7 cellular contexts compared by ENCODE assay signal in genomic region chr20:60003776-60004175, GRCh38.
"Had no signal": no experiment of that assay in that cellular context is flagged by ENCODE, and none has a peak within 500 bp of the region (broad histone marks: within the 10 kb centered on the region; RNA-seq: fewer than 3 reads in every experiment).

No MANE protein-coding gene starts in this region.

- H2AFZ ChIP-seq: GM23338 had no signal

- H3K4me3 Mint-ChIP-seq: GM23338, H9, HFFc6 had no signal

- H3K4me2 ChIP-seq: GM23338 had no signal

- H3K27ac Mint-ChIP-seq: GM23338, H9, HFFc6 had no signal

- H3K4me3 ChIP-seq: GM23338, K562 had no signal

- H3K9me3 Mint-ChIP-seq: GM23338, H9, HFFc6 had no signal

- DNase-seq: H9, HFFc6, KG1 had no signal

- ATAC-seq: GM23338, HCT116, HepG2, K562 had no signal
